21 cellular contexts compared by ENCODE assay signal in the genomic region with DNA sequence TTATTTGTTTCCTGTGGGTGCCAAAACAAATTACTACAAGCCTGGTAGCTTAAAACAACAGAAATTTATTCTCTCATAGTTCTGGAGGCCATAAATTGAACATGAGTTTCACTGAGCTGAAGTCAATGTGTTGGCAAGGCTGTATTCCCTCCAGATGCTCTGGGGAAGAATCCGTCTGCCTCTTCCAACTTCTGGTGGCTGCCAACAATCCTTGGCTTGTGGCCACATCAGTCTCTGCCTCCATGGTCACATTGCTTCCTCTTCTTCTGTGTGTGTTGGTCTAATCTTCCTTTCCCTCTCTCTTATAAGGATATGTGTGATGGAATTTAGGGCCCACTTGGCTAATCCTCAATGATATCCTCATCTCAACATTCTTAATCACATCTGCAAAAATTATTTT.
DNase-seq lines count a peak whose midpoint lies in the region; ATAC-seq and TF ChIP-seq lines count a peak whose summit lies in the region.
"Had no signal": no experiment of that assay in that cellular context is flagged by ENCODE, and none has a peak within 500 bp of the region (broad histone marks: within the 10 kb centered on the region; RNA-seq: fewer than 3 reads in every experiment).

No MANE protein-coding gene starts in this region.

- intact Hi-C loops in heart left ventricle (cut with DNase I) (loop anchor here in 1 of 10 donors (5.0 kb wide), 1 partner anchor 81 kb away; no protein-coding TSS in a partner anchor), Right ventricle myocardium inferior (cut with DNase I) (loop anchor here (5.0 kb wide), 1 partner anchor 76 kb away; no protein-coding TSS in a partner anchor), left ventricle myocardium superior (cut with micrococcal nuclease) (no loop called here), testis (cut with DNase I; ENCODE audit: low total_unique reads) (no loop called here)

- WGBS in heart left ventricle, 4 donors: 0 to 19% (median 7%) methylated on average over 1 of the region's 1 CpG
- WGBS in testis, 2 donors: 25 to 42% methylated on average over 1 of the region's 1 CpG

- H3K4me3 ChIP-seq in heart left ventricle (no peak overlapping the region), testis (no peak overlapping the region)
- H3K4me3 ChIP-seq: BLaER1 treated with 17β-estradiol and CSF1 and Interleukin-3, amounts not matched to agents 10 nM and 100 nM; GM12878; SJSA1 had no signal

- DNase-seq in heart left ventricle (peak in 4 of 5 donors; percentile 40 to 64 (median 44)), Right ventricle myocardium inferior (ENCODE audit: missing footprints) (no peak), fibroblast of gingiva (ENCODE audit: low read depth) (peak; percentile 33), left ventricle myocardium superior (peak; percentile 63), testis (peak; percentile 33), dermis blood vessel endothelial cell (no peak)
- DNase-seq: CD8-positive, alpha-beta memory T cell; GDM1; HCEC 1CT; NCI-H1092 treated with DMSO at 0.1 percent for 48 hours; NCI-H187 treated with DMSO at 0.1 percent for 48 hours; NCI-H345; NCI-H69; PC-3 had no signal

- no peak for TF ChIP-seq POLR2A in heart left ventricle (IDR thresholded peaks at IDR 0.05)
- TF ChIP-seq POLR2A in testis (IDR thresholded peaks at IDR 0.05): no peak

- H3K27me3 ChIP-seq in heart left ventricle (no peaks in the 10 kb centered on the region), testis (no peaks in the 10 kb centered on the region)
- H3K27me3 ChIP-seq: BLaER1 treated with 17β-estradiol and CSF1 and Interleukin-3, amounts not matched to agents 10 nM and 100 nM; SJSA1 had no signal

- TF ChIP-seq CTCF in heart left ventricle (IDR thresholded peaks at IDR 0.05): no peak
- TF ChIP-seq CTCF in testis (IDR thresholded peaks at IDR 0.05): no peak

- H3K9me3 ChIP-seq in heart left ventricle (peaks cover 0 to 4% (median 0%) of the 10 kb centered on the region in 12 donors), testis (no peaks in the 10 kb centered on the region)
- H3K9me3 ChIP-seq: SJSA1 had no signal

- ATAC-seq in heart left ventricle (no peak), Right ventricle myocardium inferior (no peak), left ventricle myocardium superior (no peak), GM19395 (IDR thresholded peaks at IDR 0.05; ENCODE audit: unreplicated experiment) (no peak), HG02610 (IDR thresholded peaks at IDR 0.05; ENCODE audit: unreplicated experiment) (no peak)
- ATAC-seq: GM12878, HepG2, PC-3 had no signal

- no peaks in the 10 kb centered on the region for H3K36me3 ChIP-seq in heart left ventricle
- H3K36me3 ChIP-seq in testis (ENCODE audit: low read depth, missing control alignments): no peaks in the 10 kb centered on the region
- H3K36me3 ChIP-seq: BLaER1 treated with 17β-estradiol and CSF1 and Interleukin-3, amounts not matched to agents 10 nM and 100 nM; SJSA1 had no signal

- H3K4me1 ChIP-seq in heart left ventricle (peaks cover 0 to 24% (median 11%) of the 10 kb centered on the region in 12 donors), testis (peaks cover 5% of the 10 kb centered on the region)

- peak overlapping the region in 1 of 12 donors; percentile 16 for H3K27ac ChIP-seq in heart left ventricle
- H3K27ac ChIP-seq in testis: no peak overlapping the region
- H3K27ac ChIP-seq: BLaER1 treated with 17β-estradiol and CSF1 and Interleukin-3, amounts not matched to agents 10 nM and 100 nM; RWPE1; SJSA1 had no signal

Comparison
In these comparisons a context has a peak if more than half of its experiments do, and no peak if none do; other contexts are left out.
1. DNase-seq: peak in heart left ventricle (4 of 5), fibroblast of gingiva (single experiment), left ventricle myocardium superior (single experiment) and testis (single experiment); none in Right ventricle myocardium inferior (single experiment) and dermis blood vessel endothelial cell (single experiment).